In genomic region chr21:44911384-44912157, GRCh38 we compare ENCODE assay signal across 9 cellular contexts. TPM values are rescaled to one million over a fixed set of nuclear protein-coding genes. Genes with fewer than 3 reads are reported as not detected.
A peak's percentile ranks its signal among the peaks of the same experiment; 100 is the strongest.
DNase-seq lines count a peak whose midpoint lies in the region; ATAC-seq, FAIRE-seq and TF ChIP-seq lines count a peak whose summit lies in the region.
"Had no signal": no experiment of that assay in that cellular context is flagged by ENCODE, and none has a peak within 500 bp of the region (broad histone marks: within the 10 kb centered on the region; RNA-seq: fewer than 3 reads in every experiment).

No MANE protein-coding gene starts in this region.

- H3K27ac ChIP-seq in pancreas, result peak overlapping the region in 3 of 4 donors; percentile 20 to 60 (median 28)

- H3K4me3 ChIP-seq in epithelial cell of proximal tubule (ENCODE audit: low read depth, low read length), result no peak overlapping the region
- H3K4me3 ChIP-seq in pancreas, result peak overlapping the region in 1 of 4 donors; percentile 10

- FAIRE-seq in GM12892 (lab: Jason Lieb, UNC) (peak; percentile 51), pancreas (lab: Jason Lieb, UNC) (no peak)

- DNase-seq in GM12892 (ENCODE audit: insufficient read length) (peak; percentile 63), NCI-H2196 (lab: John Stamatoyannopoulos, UW; ENCODE audit: unreplicated experiment) (peak; percentile 81), epithelial cell of proximal tubule (ENCODE audit: low read depth) (peak; percentile 33), pancreas (peak; percentile 83 to 98 (median 90))
- DNase-seq in activated CD8-positive, alpha-beta memory T cell treated with anti-CD3 and anti-CD28 coated beads for 24 hours, result peak; percentile 87

- WGBS in pancreas, 2 donors, result 25 to 30% methylated on average over 19 of the region's 19 CpGs

- H3K4me1 ChIP-seq in pancreas, result peaks cover 6 to 16% (median 9%) of the 10 kb centered on the region in 3 donors

- no peaks in the 10 kb centered on the region for H3K9me3 ChIP-seq in pancreas

- ATAC-seq in pancreas (peak; percentile 90 to 94 (median 92)), GM21447 (IDR thresholded peaks at IDR 0.05; ENCODE audit: unreplicated experiment) (no peak), HG03025 (IDR thresholded peaks at IDR 0.05; ENCODE audit: low FRiP score, unreplicated experiment) (no peak), HG02642 (IDR thresholded peaks at IDR 0.05; ENCODE audit: poor library complexity, unreplicated experiment) (no peak)

- no peaks in the 10 kb centered on the region for H3K27me3 ChIP-seq in pancreas

- no peaks in the 10 kb centered on the region for H3K36me3 ChIP-seq in pancreas

- TF ChIP-seq POLR2A in GM12892 (IDR thresholded peaks at IDR 0.05; ENCODE audit: low read depth, low read length), result 0 out of 2 replicates have a peak, but pooled peaks have one; percentile 13

- intact Hi-C loops in pancreas (cut with DNase I), result no loop called here

- TF ChIP-seq CTCF in epithelial cell of proximal tubule (conservative IDR thresholded peaks at IDR 0.05; ENCODE audit: low read depth, low read length), result peak; percentile 82
- TF ChIP-seq CTCF in pancreas (IDR thresholded peaks at IDR 0.05), result peak in 3 of 4 donors; percentile 26 to 40 (median 26)

RNA-seq across cellular contexts. Expression of gene ITGB2, which starts 9.1 kb away (rescaled TPM):
- polyA plus RNA-seq in GM12892 (2012; ENCODE audit: missing spikeins), result 41.8 TPM
- total RNA-seq in epithelial cell of proximal tubule (3.0 and 3.5 TPM in 2 replicates), pancreas (10 to 100 TPM in 3 of 6 donors, 1 to 10 TPM in 3; 1.1 to 88.0 (median 14.8) TPM)
- polyA plus RNA-seq in pancreas, result 10 to 100 TPM in 1 of 2 donors, 1 to 10 TPM in 1; 5.1 to 15.1 TPM
- polyA plus RNA-seq: neural cell had no signal

RNA-seq across cellular contexts. Expression of gene SLX9, which starts 28.3 kb away (rescaled TPM):
- polyA plus RNA-seq in GM12892 (2012; ENCODE audit: missing spikeins), result 6.3 TPM
- total RNA-seq in epithelial cell of proximal tubule, result 35.7 and 52.1 TPM in 2 replicates
- total RNA-seq in pancreas, result 10 to 100 TPM; 12.3 to 21.7 (median 14.5) TPM
- 10 to 100 TPM; 10.5 to 12.4 TPM for polyA plus RNA-seq in pancreas

RNA-seq across cellular contexts. Expression of gene PTTG1IP, which starts 38.1 kb away (rescaled TPM):
- 28.2 TPM for polyA plus RNA-seq in GM12892 (2012; ENCODE audit: missing spikeins)
- total RNA-seq in epithelial cell of proximal tubule, result 311 and 421 TPM in 2 replicates
- 100 to 1,000 TPM in 1 of 6 donors, 10 to 100 TPM in 5; 47.3 to 118 (median 60.6) TPM for total RNA-seq in pancreas
- polyA plus RNA-seq in pancreas, result 10 to 100 TPM; 44.9 to 71.0 TPM

Comparison
In these comparisons a context has a peak if more than half of its experiments do, and no peak if none do; other contexts are left out.
1. DNase-seq: peak in every context shown above with its lines; median percentile 90 in pancreas; 87 in activated CD8-positive, alpha-beta memory T cell treated with anti-CD3 and anti-CD28 coated beads for 24 hours; 81 in NCI-H2196; 63 in GM12892; 33 in epithelial cell of proximal tubule.
2. ATAC-seq: peak in pancreas (4 of 4); none in GM21447 (single experiment), HG03025 (single experiment) and HG02642 (single experiment).